ENCODE assay signal across 8 cellular contexts in the genomic region with DNA sequence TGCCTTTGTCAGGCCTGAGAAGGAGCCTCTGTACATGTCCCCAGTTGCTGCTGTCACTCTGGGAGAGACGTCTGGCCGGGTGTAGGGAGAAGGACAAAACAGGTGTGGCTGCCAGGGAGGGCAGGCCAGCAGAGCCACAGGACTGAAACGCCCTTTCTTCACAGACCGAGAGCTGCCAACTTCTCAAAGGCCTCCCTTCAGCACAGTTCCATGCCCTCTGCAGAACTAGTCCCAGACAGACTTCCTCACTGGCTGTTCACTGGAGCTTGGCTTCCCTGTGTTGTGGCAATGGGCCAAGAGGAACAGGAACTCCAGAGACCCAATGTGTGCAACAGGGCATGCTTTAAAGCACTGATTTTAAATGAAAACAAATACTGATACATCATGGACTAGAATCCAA. TPM values are rescaled to one million over a fixed set of nuclear protein-coding genes. Genes with fewer than 3 reads are reported as not detected.
A peak's percentile ranks its signal among the peaks of the same experiment; 100 is the strongest.
DNase-seq lines count a peak whose midpoint lies in the region; ATAC-seq and TF ChIP-seq lines count a peak whose summit lies in the region.

No MANE protein-coding gene starts in this region.

- no peaks in the 10 kb centered on the region for H3K9me3 Mint-ChIP-seq in activated B cell treated with CpG ODN at 0.5 μM for 24 hours

- peak; percentile 56 for DNase-seq in DMS79 treated with DMSO at 0.1 percent for 48 hours (lab: John Stamatoyannopoulos, UW)
- no peak for DNase-seq in DMS79 (lab: John Stamatoyannopoulos, UW)
- no peak for DNase-seq in activated B cell treated with CpG ODN at 0.5 μM for 24 hours
- peak; percentile 72 for DNase-seq in left kidney (ENCODE audit: low read depth, low spot score)
- DNase-seq in testis, result no peak
- no peak for DNase-seq in iPS-NIHi11 (ENCODE audit: low spot score)

- H3K4me3 Mint-ChIP-seq in activated B cell treated with CpG ODN at 0.5 μM for 24 hours, result peak overlapping the region; percentile 50

- H3K4me3 ChIP-seq in testis, result no peak overlapping the region

- H3K27me3 ChIP-seq in testis, result no peaks in the 10 kb centered on the region

- TF ChIP-seq POLR2A in testis (IDR thresholded peaks at IDR 0.05), result no peak

- no peak for ATAC-seq in activated B cell treated with CpG ODN at 0.5 μM for 24 hours (ENCODE audit: low read depth)
- no peak for ATAC-seq in GM21515 (IDR thresholded peaks at IDR 0.05; ENCODE audit: unreplicated experiment)
- no peak for ATAC-seq in HG03097 (IDR thresholded peaks at IDR 0.05; ENCODE audit: low FRiP score, unreplicated experiment)

- CTCF ChIA-PET in activated B cell treated with CpG ODN at 0.5 μM for 24 hours (lab: Charles Lee), result interaction anchor here (0.8 to 2.2 kb wide), 3 partner anchors 12 to 15 kb away, joined by 3 to 6 read pairs (median 3); no protein-coding TSS in a partner anchor

- TF ChIP-seq CTCF in activated B cell treated with CpG ODN at 0.5 μM for 24 hours (IDR thresholded peaks at IDR 0.05) (no peak), testis (IDR thresholded peaks at IDR 0.05) (no peak)

- WGBS in testis, 2 donors, result 26 to 34% methylated on average over 2 to 4 of the region's 4 CpGs

- intact Hi-C loops in activated B cell treated with CpG ODN at 0.5 μM for 24 hours (cut with micrococcal nuclease) (loop anchor here (5.0 kb wide), 1 partner anchor 1512 kb away; a partner anchor contains a TSS), testis (cut with DNase I; ENCODE audit: low total_unique reads) (no loop called here)

- H3K27ac Mint-ChIP-seq in activated B cell treated with CpG ODN at 0.5 μM for 24 hours, result peak overlapping the region; percentile 77

- peak overlapping the region; percentile 70 to 77 for H3K27ac ChIP-seq in testis

- no peaks in the 10 kb centered on the region for H3K27me3 Mint-ChIP-seq in activated B cell treated with CpG ODN at 0.5 μM for 24 hours

- peaks cover 49% of the 10 kb centered on the region for H3K4me1 ChIP-seq in testis

- H3K9me3 ChIP-seq in testis, result no peaks in the 10 kb centered on the region

- peaks cover 88% of the 10 kb centered on the region for H3K4me1 Mint-ChIP-seq in activated B cell treated with CpG ODN at 0.5 μM for 24 hours

- H3K36me3 Mint-ChIP-seq in activated B cell treated with CpG ODN at 0.5 μM for 24 hours (ENCODE audit: low read depth), result peaks cover 1% of the 10 kb centered on the region

- POLR2A ChIA-PET in activated B cell treated with CpG ODN at 0.5 μM for 24 hours (lab: Charles Lee), result interaction anchor here (1.1 to 12.7 kb wide), 6 partner anchors 9 to 36 kb away, joined by 3 to 493 read pairs (median 8); a partner anchor contains a TSS

- H3K36me3 ChIP-seq in testis (ENCODE audit: low read depth, missing control alignments), result no peaks in the 10 kb centered on the region

RNA-seq across cellular contexts. Expression of a gene that starts 50.7 kb away (rescaled TPM):
- total RNA-seq in activated B cell treated with CpG ODN at 0.5 μM for 24 hours (19.9 and 22.2 TPM in 2 replicates), testis (10 to 100 TPM; 74.8 to 85.6 TPM)
- 184 TPM for polyA plus RNA-seq in testis (ENCODE audit: insufficient read depth, low read depth, low replicate concordance)

Comparison
In these comparisons a context has a peak if more than half of its experiments do, and no peak if none do; other contexts are left out.
1. DNase-seq: peak in DMS79 treated with DMSO at 0.1 percent for 48 hours (single experiment) and left kidney (single experiment); none in DMS79 (single experiment), activated B cell treated with CpG ODN at 0.5 μM for 24 hours (single experiment), testis (single experiment) and iPS-NIHi11 (single experiment).